ENCODE assay signal across 8 cellular contexts in the genomic region with DNA sequence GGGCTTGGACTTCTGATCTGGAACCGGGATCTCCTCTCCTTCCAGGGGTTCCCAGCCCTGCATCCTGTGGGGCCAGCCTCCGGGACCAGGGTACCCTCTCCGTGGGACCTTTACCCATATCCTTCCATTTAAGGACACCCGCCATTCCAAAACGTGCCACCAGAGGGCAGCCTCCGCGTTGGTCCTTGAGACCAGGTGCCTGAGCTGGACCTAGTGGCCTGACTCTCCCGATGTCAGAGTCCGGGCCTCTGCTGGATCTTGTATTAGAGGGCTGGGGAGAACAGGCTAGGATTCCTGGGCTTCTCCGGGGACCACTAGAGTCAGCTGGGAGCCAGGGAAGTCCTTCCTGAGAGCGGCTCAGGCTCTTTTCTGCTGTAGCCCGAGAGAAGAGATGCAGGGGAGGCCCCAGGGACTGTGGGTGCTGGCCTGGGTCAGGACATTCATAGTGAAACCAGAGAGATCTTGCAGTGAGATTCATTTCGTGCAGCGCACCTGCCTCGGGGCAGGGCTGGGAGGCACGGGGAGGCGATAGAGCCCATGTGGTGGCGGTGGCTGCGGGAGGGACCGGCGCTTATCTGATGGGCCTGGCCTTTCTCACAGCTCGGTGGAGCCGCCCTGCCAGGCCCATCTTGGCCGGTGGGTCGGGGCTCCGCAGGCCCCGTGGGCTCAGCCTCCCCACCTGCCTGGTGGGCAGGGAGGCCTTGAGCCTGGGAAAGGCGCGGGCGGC.
DNase-seq lines count a peak whose midpoint lies in the region; ATAC-seq and FAIRE-seq lines count a peak whose summit lies in the region.

No MANE protein-coding gene starts in this region.

- intact Hi-C loops in posterior cingulate gyrus (cut with DNase I), result no loop called here

- DNase-seq in ELF-1 (ENCODE audit: low read depth, low spot score) (peak; percentile 86), HuH-7.5 (ENCODE audit: low spot score) (peak; percentile 95), SHP77 treated with DMSO at 0.1 percent for 48 hours (lab: John Stamatoyannopoulos, UW) (peak; percentile 36), germinal center (ENCODE audit: low spot score) (peak; percentile 75), posterior cingulate gyrus (peak; percentile 64 to 96 (median 85)), urothelium cell line (ENCODE audit: low spot score) (peak; percentile 77)
- DNase-seq in activated effector memory CD4-positive, alpha-beta T cell treated with Interleukin-2 at 50 U/mL for 16 hours, result peak; percentile 69

- no peak for FAIRE-seq in urothelium cell line (lab: Jason Lieb, UNC)

- ATAC-seq in GM21528 (IDR thresholded peaks at IDR 0.05; ENCODE audit: low FRiP score, unreplicated experiment), result peak; percentile 72

Comparison
In these comparisons a context has a peak if more than half of its experiments do, and no peak if none do; other contexts are left out.
1. Peak in every context shown above with its lines: DNase-seq and ATAC-seq.
2. DNase-seq: peak in every context shown above with its lines; median percentile 95 in HuH-7.5; 86 in ELF-1; 85 in posterior cingulate gyrus; 77 in urothelium cell line; 75 in germinal center; 69 in activated effector memory CD4-positive, alpha-beta T cell treated with Interleukin-2 at 50 U/mL for 16 hours; 36 in SHP77 treated with DMSO at 0.1 percent for 48 hours.